18 cellular contexts compared by ENCODE assay signal in genomic region chr5:77359231-77359630, GRCh38.
"Had no signal": no experiment of that assay in that cellular context is flagged by ENCODE, and none has a peak within 500 bp of the region (broad histone marks: within the 10 kb centered on the region; RNA-seq: fewer than 3 reads in every experiment).

No MANE protein-coding gene starts in this region.

- H3K79me2 ChIP-seq: hepatocyte had no signal

- H3K4me2 ChIP-seq: hepatocyte had no signal

- H3K36me3 ChIP-seq: ovary, right atrium auricular region, sigmoid colon, suprapubic skin, transverse colon had no signal

- H2AFZ ChIP-seq: hepatocyte had no signal

- H3K27ac ChIP-seq: hepatocyte, ovary, right atrium auricular region, sigmoid colon, skin epidermis, suprapubic skin, transverse colon had no signal

- DNase-seq: effector CD8-positive, alpha-beta T cell; foreskin melanocyte; head of caudate nucleus; kidney glomerular epithelial cell; natural killer cell; nucleus accumbens; sigmoid colon; stimulated activated CD4-positive, alpha-beta T cell treated with anti-CD3 and anti-CD28 coated beads, Interleukin-12 subunit alpha, Interleukin-12 subunit beta, amount 100 ng/mL, for 4 hours; stimulated activated CD4-positive, alpha-beta T cell treated with anti-CD3 and anti-CD28 coated beads, Interleukin-2, amount 100 ng/mL, for 48 hours; stimulated activated CD8-positive, alpha-beta memory T cell treated with anti-CD3 and anti-CD28 coated beads, Interleukin-4, amount 100 ng/mL, for 48 hours; stimulated activated naive CD8-positive, alpha-beta T cell treated with anti-CD3 and anti-CD28 coated beads, Interleukin-15, Interleukin-2, amounts not matched to agents 100 U/mL and 50 U/mL, for 24 hours; transverse colon had no signal

- H3K4me1 ChIP-seq: right atrium auricular region, suprapubic skin, transverse colon had no signal

- H3K27me3 ChIP-seq: hepatocyte, ovary, right atrium auricular region, sigmoid colon, suprapubic skin, transverse colon had no signal

- H3K4me3 ChIP-seq: coronary artery, hepatocyte, ovary, right atrium auricular region, sigmoid colon, skin epidermis, suprapubic skin, transverse colon had no signal

- H3K9me3 ChIP-seq: ovary, right atrium auricular region, sigmoid colon, suprapubic skin, transverse colon had no signal
